In genomic region chr16:72832640-72833039, GRCh38 we compare ENCODE assay signal across 8 cellular contexts.
DNase-seq lines count a peak whose midpoint lies in the region; ATAC-seq and TF ChIP-seq lines count a peak whose summit lies in the region.

No MANE protein-coding gene starts in this region.

- no peaks in the 10 kb centered on the region for H3K27me3 Mint-ChIP-seq in glutamatergic neuron (ENCODE audit: unreplicated experiment)
- no peaks in the 10 kb centered on the region for H3K27me3 Mint-ChIP-seq in progenitor cell of endocrine pancreas

- no peak overlapping the region for H3K4me3 ChIP-seq in BJ (ENCODE audit: low read depth, low read length)

- CTCF ChIA-PET in BJ (lab: Yijun Ruan, JAX): interaction anchor here (0.5 to 2.9 kb wide), 73 partner anchors 8 to 1124 kb away, joined by 3 to 25 read pairs (median 4); partner anchors contain the start of gene ZFHX3

- TF ChIP-seq CTCF in BJ (IDR thresholded peaks at IDR 0.05; ENCODE audit: insufficient read depth, low read depth, low read length) (peak; percentile 100), glutamatergic neuron (IDR thresholded peaks at IDR 0.05; ENCODE audit: partially characterized antibody, unreplicated experiment) (peak; percentile 96), progenitor cell of endocrine pancreas (IDR thresholded peaks at IDR 0.05; ENCODE audit: unreplicated experiment) (peak; percentile 94)

- H3K4me1 Mint-ChIP-seq in glutamatergic neuron (ENCODE audit: low read depth, unreplicated experiment) (no peaks in the 10 kb centered on the region), progenitor cell of endocrine pancreas (ENCODE audit: low read depth) (peaks cover 3% of the 10 kb centered on the region)

- H3K36me3 ChIP-seq in BJ (ENCODE audit: control insufficient read depth, insufficient read depth, low read length): peaks cover 3% of the 10 kb centered on the region

- H3K27me3 ChIP-seq in BJ (ENCODE audit: control insufficient read depth, insufficient read depth, low read length): no peaks in the 10 kb centered on the region

- peak; percentile 67 for ATAC-seq in GM18867 (IDR thresholded peaks at IDR 0.05; ENCODE audit: unreplicated experiment)

- H3K36me3 Mint-ChIP-seq in glutamatergic neuron (ENCODE audit: unreplicated experiment): no peaks in the 10 kb centered on the region
- H3K36me3 Mint-ChIP-seq in progenitor cell of endocrine pancreas (ENCODE audit: insufficient read depth): peaks cover 16% of the 10 kb centered on the region

- POLR2A ChIA-PET in BJ (lab: Charles Lee): interaction anchor here (0.6 kb wide), 1 partner anchor 171 kb away, joined by 6 read pairs; no protein-coding TSS in a partner anchor

- H3K9me3 Mint-ChIP-seq in glutamatergic neuron (ENCODE audit: unreplicated experiment): no peaks in the 10 kb centered on the region
- no peaks in the 10 kb centered on the region for H3K9me3 Mint-ChIP-seq in progenitor cell of endocrine pancreas (ENCODE audit: low read depth)

- no peak overlapping the region for H3K4me3 Mint-ChIP-seq in glutamatergic neuron (ENCODE audit: unreplicated experiment)
- no peak overlapping the region for H3K4me3 Mint-ChIP-seq in progenitor cell of endocrine pancreas (ENCODE audit: low read depth)

- H3K27ac Mint-ChIP-seq in glutamatergic neuron (ENCODE audit: unreplicated experiment) (no peak overlapping the region), progenitor cell of endocrine pancreas (no peak overlapping the region)

- DNase-seq in BJ (ENCODE audit: low read depth) (peak; percentile 37), HS-27A (ENCODE audit: low read depth) (peak; percentile 45), RPMI7951 (ENCODE audit: low read depth) (peak; percentile 58), glutamatergic neuron (peak; percentile 92), progenitor cell of endocrine pancreas (ENCODE audit: low spot score, unreplicated experiment) (peak; percentile 84), ureter (ENCODE audit: low spot score) (peak; percentile 88)
- DNase-seq in activated naive CD4-positive, alpha-beta T cell treated with Interleukin-2 at 50 U/mL for 16 hours: peak; percentile 69

Comparison
In these comparisons a context has a peak if more than half of its experiments do, and no peak if none do; other contexts are left out.
1. DNase-seq: peak in every context shown above with its lines; median percentile 92 in glutamatergic neuron; 88 in ureter; 84 in progenitor cell of endocrine pancreas; 69 in activated naive CD4-positive, alpha-beta T cell treated with Interleukin-2 at 50 U/mL for 16 hours; 58 in RPMI7951; 45 in HS-27A; 37 in BJ.